1 cellular context compared by ENCODE assay signal in the genomic region with DNA sequence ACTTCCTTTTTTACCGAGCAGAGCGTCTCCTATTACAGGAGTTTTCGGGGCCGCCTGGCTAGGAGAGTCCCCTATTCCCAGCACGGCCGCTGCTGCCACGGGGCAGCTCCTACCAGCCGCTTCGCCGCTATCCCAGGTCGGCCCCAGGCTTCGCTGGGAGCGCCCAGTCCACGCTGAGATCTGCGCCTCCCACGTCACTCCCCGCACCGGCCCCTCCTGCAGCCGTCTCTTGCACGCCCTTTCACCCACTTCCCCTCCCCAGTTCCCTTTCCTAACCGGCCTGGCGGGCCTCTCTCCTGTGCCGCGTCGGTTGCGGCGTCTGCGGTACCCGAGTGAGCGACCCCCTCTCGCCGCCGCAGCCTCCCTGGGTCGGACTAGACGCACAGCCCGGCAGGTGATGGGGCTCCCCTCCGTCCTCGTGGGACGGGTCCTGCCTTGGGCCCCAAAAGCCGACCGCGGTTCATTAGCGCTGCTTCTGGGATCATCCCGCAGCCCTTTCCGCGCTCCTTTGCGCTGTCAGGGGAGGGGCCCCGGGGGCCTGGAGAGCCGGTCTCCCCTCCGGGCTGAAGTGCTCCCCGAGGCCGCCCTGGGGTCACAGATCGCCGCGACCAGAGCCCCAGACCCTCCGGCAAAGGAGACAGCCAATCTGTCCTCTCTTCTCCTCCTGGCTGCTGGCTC.
TF ChIP-seq lines count a peak whose summit lies in the region.

No MANE protein-coding gene starts in this region.

TF ChIP-seq in HEK293, 187 proteins besides CTCF, POLR2A, EP300 and RAD21 (continued from another document):
- TF ChIP-seq, protein P1, sequence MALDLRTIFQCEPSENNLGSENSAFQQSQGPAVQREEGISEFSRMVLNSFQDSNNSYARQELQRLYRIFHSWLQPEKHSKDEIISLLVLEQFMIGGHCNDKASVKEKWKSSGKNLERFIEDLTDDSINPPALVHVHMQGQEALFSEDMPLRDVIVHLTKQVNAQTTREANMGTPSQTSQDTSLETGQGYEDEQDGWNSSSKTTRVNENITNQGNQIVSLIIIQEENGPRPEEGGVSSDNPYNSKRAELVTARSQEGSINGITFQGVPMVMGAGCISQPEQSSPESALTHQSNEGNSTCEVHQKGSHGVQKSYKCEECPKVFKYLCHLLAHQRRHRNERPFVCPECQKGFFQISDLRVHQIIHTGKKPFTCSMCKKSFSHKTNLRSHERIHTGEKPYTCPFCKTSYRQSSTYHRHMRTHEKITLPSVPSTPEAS (tag by site-specific recombination; IDR thresholded peaks at IDR 0.05), result no peak
- peak; percentile 36; the same call in 1 of the 2 replicates for TF ChIP-seq ZNF341 (tag by site-specific recombination; IDR thresholded peaks at IDR 0.05; ENCODE audit: low read depth)
- TF ChIP-seq ZNF335 (tag by site-specific recombination; conservative IDR thresholded peaks at IDR 0.05), result 0 out of 2 replicates have a peak, but pooled peaks have one; percentile 20
- TF ChIP-seq, protein P2, sequence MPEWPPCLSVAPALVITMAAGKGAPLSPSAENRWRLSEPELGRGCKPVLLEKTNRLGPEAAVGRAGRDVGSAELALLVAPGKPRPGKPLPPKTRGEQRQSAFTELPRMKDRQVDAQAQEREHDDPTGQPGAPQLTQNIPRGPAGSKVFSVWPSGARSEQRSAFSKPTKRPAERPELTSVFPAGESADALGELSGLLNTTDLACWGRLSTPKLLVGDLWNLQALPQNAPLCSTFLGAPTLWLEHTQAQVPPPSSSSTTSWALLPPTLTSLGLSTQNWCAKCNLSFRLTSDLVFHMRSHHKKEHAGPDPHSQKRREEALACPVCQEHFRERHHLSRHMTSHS (tag by site-specific recombination; IDR thresholded peaks at IDR 0.05), result no peak
- TF ChIP-seq, protein P3, sequence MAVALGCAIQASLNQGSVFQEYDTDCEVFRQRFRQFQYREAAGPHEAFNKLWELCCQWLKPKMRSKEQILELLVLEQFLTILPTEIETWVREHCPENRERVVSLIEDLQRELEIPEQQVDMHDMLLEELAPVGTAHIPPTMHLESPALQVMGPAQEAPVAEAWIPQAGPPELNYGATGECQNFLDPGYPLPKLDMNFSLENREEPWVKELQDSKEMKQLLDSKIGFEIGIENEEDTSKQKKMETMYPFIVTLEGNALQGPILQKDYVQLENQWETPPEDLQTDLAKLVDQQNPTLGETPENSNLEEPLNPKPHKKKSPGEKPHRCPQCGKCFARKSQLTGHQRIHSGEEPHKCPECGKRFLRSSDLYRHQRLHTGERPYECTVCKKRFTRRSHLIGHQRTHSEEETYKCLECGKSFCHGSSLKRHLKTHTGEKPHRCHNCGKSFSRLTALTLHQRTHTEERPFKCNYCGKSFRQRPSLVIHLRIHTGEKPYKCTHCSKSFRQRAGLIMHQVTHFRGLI (tag by site-specific recombination; IDR thresholded peaks at IDR 0.05), result no peak
- TF ChIP-seq KLF8 (tag by site-specific recombination; IDR thresholded peaks at IDR 0.05), result 0 out of 2 replicates have a peak, but pooled peaks have one; percentile 13
- TF ChIP-seq, protein P4, sequence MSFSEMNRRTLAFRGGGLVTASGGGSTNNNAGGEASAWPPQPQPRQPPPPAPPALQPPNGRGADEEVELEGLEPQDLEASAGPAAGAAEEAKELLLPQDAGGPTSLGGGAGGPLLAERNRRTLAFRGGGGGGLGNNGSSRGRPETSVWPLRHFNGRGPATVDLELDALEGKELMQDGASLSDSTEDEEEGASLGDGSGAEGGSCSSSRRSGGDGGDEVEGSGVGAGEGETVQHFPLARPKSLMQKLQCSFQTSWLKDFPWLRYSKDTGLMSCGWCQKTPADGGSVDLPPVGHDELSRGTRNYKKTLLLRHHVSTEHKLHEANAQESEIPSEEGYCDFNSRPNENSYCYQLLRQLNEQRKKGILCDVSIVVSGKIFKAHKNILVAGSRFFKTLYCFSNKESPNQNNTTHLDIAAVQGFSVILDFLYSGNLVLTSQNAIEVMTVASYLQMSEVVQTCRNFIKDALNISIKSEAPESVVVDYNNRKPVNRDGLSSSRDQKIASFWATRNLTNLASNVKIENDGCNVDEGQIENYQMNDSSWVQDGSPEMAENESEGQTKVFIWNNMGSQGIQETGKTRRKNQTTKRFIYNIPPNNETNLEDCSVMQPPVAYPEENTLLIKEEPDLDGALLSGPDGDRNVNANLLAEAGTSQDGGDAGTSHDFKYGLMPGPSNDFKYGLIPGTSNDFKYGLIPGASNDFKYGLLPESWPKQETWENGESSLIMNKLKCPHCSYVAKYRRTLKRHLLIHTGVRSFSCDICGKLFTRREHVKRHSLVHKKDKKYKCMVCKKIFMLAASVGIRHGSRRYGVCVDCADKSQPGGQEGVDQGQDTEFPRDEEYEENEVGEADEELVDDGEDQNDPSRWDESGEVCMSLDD (tag by site-specific recombination; IDR thresholded peaks at IDR 0.05), result peak; percentile 16; the same call in 1 of the 2 replicates
- no peak for TF ChIP-seq ZNF514 (tag by site-specific recombination; IDR thresholded peaks at IDR 0.05)
